Comparison of ENCODE assay signal across 18 cellular contexts in the genomic region with DNA sequence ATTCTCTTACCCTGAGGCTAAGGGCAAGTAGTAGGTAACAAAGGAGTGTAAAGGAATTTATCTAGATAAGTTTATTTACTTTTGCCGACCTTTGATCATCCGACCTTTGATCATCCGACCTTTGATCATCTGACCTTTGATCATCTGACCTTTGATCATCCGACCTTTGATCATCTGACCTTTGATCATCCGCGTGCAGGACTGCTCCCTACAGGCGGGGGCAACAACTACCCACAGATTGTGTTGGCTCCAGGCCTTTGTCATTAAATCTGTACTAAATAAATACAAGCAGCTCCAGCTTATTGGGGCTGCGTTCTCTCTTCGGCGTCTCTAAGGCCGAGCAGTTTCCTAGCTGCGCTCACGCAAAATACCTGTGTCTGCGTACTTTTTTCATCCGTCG. TPM values are rescaled to one million over a fixed set of nuclear protein-coding genes. Genes with fewer than 3 reads are reported as not detected.
DNase-seq lines count a peak whose midpoint lies in the region; ATAC-seq, FAIRE-seq and TF ChIP-seq lines count a peak whose summit lies in the region.
"Had no signal": no experiment of that assay in that cellular context is flagged by ENCODE, and none has a peak within 500 bp of the region (broad histone marks: within the 10 kb centered on the region; RNA-seq: fewer than 3 reads in every experiment).

No MANE protein-coding gene starts in this region.

- CTCF ChIA-PET in A549 (lab: Yijun Ruan, JAX): interaction anchor here (1.2 to 1.9 kb wide), 3 partner anchors 11 to 88 kb away, joined by 3 to 5 read pairs (median 4); no protein-coding TSS in a partner anchor
- CTCF ChIA-PET in H1 (lab: Charles Lee; ENCODE audit: partially characterized antibody): interaction anchor here (0.9 to 1.6 kb wide), 3 partner anchors 89 to 234 kb away, joined by 3 to 4 read pairs (median 3); no protein-coding TSS in a partner anchor

- H2BK120ac ChIP-seq in H1 (replicated peaks; ENCODE audit: low read depth, low read length): no peak overlapping the region

- H4K8ac ChIP-seq in H1 (ENCODE audit: extremely low read depth, insufficient read depth, low read length): no peak overlapping the region

- H3K23me2 ChIP-seq in H1 (ENCODE audit: low read depth, low read length): no peaks in the 10 kb centered on the region

- H3K4me1 ChIP-seq in A549: peaks cover 15% of the 10 kb centered on the region
- no peaks in the 10 kb centered on the region for H3K4me1 ChIP-seq in GM23338 (ENCODE audit: insufficient read depth)
- H3K4me1 ChIP-seq in H1 (replicated peaks in 1 of 4; ENCODE audit: control insufficient read depth in 3 of 4, insufficient read depth in 4 of 4, low read length in 3 of 4): no peaks in the 10 kb centered on the region
- peaks cover 0 to 6% (median 2%) of the 10 kb centered on the region in 4 donors for H3K4me1 ChIP-seq in liver (ENCODE audit: control insufficient read depth in 4 of 4, insufficient read depth in 4 of 4, low read length in 3 of 4)
- H3K4me1 ChIP-seq: BE2C had no signal

- H2AK5ac ChIP-seq in H1 (ENCODE audit: low read depth, low read length): no peak overlapping the region

- H2BK12ac ChIP-seq in H1 (ENCODE audit: low read depth, low read length): no peak overlapping the region

- H3F3A ChIP-seq in GM23338 (replicated peaks; ENCODE audit: low read depth): no peaks in the 10 kb centered on the region

- H3K4me3 ChIP-seq in A549 (no peak overlapping the region), GM23338 (no peak overlapping the region), H1 (ENCODE audit: extremely low read depth in 1 of 4, insufficient read depth in 2 of 4, low read depth in 3 of 4, low read length in 4 of 4) (no peak overlapping the region), liver (ENCODE audit: low read depth in 1 of 3, low read length in 3 of 3) (no peak overlapping the region)

- 92% methylated on average over 16 of the region's 16 CpGs for WGBS in A549 (ENCODE audit: missing lambda C conversion rate)
- WGBS in H1 (ENCODE audit: extremely low coverage in 1 of 2, insufficient coverage in 1 of 2, insufficient read length in 1 of 2, insufficient replicate concordance in 2 of 2, low coverage in 1 of 2, low lambda C conversion rate in 2 of 2, missing lambda C conversion rate in 1 of 2), 2 experiments: 91% methylated on average over 16 of the region's 16 CpGs; no CpG with 5 or more reads in 1 of the 2 experiments
- 91% methylated on average over 16 of the region's 16 CpGs for WGBS in liver

- TF ChIP-seq POLR2A in A549 (IDR thresholded peaks at IDR 0.05; ENCODE audit: low read length): no peak
- TF ChIP-seq POLR2A in H1 (IDR thresholded peaks at IDR 0.05; ENCODE audit: control extremely low read depth in 1 of 2, low read depth in 2 of 2, low read length in 2 of 2): no peak

- TF ChIP-seq EP300 in A549 (IDR thresholded peaks at IDR 0.05) (no peak), H1 (IDR thresholded peaks at IDR 0.05; ENCODE audit: borderline replicate concordance in 1 of 2, low read depth in 2 of 2, low read length in 2 of 2) (no peak)

- DNase-seq in A549 (ENCODE audit: low read depth in 1 of 2, low spot score in 1 of 2): no peak
- peak; percentile 7 for DNase-seq in GM23338 (ENCODE audit: low spot score)
- no peak for DNase-seq in H1 (ENCODE audit: low read depth in 1 of 2, low spot score in 2 of 2)
- no peak for DNase-seq in activated CD8-positive, alpha-beta memory T cell treated with anti-CD3 and anti-CD28 coated beads for 24 hours
- DNase-seq: BE2C; CD8-positive, alpha-beta T cell; COR-L47; DND-41; GDM1; H7; IMR-90 had no signal

- H3K9me2 ChIP-seq in GM23338 (ENCODE audit: insufficient read depth): no peaks in the 10 kb centered on the region

- H4K20me1 ChIP-seq in GM23338 (replicated peaks; ENCODE audit: insufficient read depth): no peaks in the 10 kb centered on the region; the same call in 1 of the 2 replicates
- no peaks in the 10 kb centered on the region for H4K20me1 ChIP-seq in H1 (replicated peaks in 1 of 2; ENCODE audit: control insufficient read depth in 1 of 2, insufficient read depth in 2 of 2, low read length in 2 of 2)

- no peak overlapping the region for H3K4me3 Mint-ChIP-seq in GM23338
- H3K4me3 Mint-ChIP-seq: CD8-positive, alpha-beta T cell had no signal

- no peak overlapping the region for H2BK15ac ChIP-seq in H1 (ENCODE audit: low read length)

- no peak overlapping the region for H3K27ac Mint-ChIP-seq in GM23338
- H3K27ac Mint-ChIP-seq: CD8-positive, alpha-beta T cell had no signal

- H3K36me3 Mint-ChIP-seq in GM23338 (ENCODE audit: low read depth): peaks cover 74% of the 10 kb centered on the region

- no peak overlapping the region for H3K56ac ChIP-seq in H1 (replicated peaks; ENCODE audit: insufficient read length, low read depth, low read length)

- no peaks in the 10 kb centered on the region for H3K79me1 ChIP-seq in H1 (ENCODE audit: low read depth, low read length)

- no peak overlapping the region for H2BK5ac ChIP-seq in H1 (ENCODE audit: low read depth, low read length)

- ATAC-seq in A549: no peak
- ATAC-seq in GM23338: no peak
- ATAC-seq in HG03378 (IDR thresholded peaks at IDR 0.05; ENCODE audit: unreplicated experiment): no peak
- ATAC-seq in HG02759 (IDR thresholded peaks at IDR 0.05; ENCODE audit: unreplicated experiment): no peak
- ATAC-seq: CD8-positive, alpha-beta T cell had no signal

- no peaks in the 10 kb centered on the region for H3K9me3 ChIP-seq in A549
- peaks cover 0 to 4% of the 10 kb centered on the region in 2 experiments; a peak in 1 of 4 replicates for H3K9me3 ChIP-seq in H1 (ENCODE audit: insufficient read depth in 2 of 2, low read depth in 1 of 2, low read length in 1 of 2)
- H3K9me3 ChIP-seq in liver (ENCODE audit: control insufficient read depth in 4 of 4, low read length in 3 of 4): no peaks in the 10 kb centered on the region
- H3K9me3 ChIP-seq: BE2C had no signal

- H3K36me3 ChIP-seq in GM23338 (ENCODE audit: insufficient read depth) (peaks cover 38% of the 10 kb centered on the region), H1 (ENCODE audit: control insufficient read depth in 2 of 4, insufficient read depth in 4 of 4, low read length in 3 of 4) (peaks cover 12 to 52% (median 39%) of the 10 kb centered on the region in 4 experiments), liver (ENCODE audit: control insufficient read depth in 4 of 4, insufficient read depth in 3 of 4, low read depth in 1 of 4, low read length in 3 of 4) (peaks cover 9 to 50% (median 40%) of the 10 kb centered on the region in 4 donors)

- H3K27me3 ChIP-seq in GM23338 (ENCODE audit: insufficient read depth) (no peaks in the 10 kb centered on the region), H1 (replicated peaks in 1 of 4; ENCODE audit: control insufficient read depth in 3 of 4, extremely low read depth in 1 of 4, insufficient read depth in 3 of 4, low read length in 3 of 4) (no peaks in the 10 kb centered on the region), liver (ENCODE audit: control insufficient read depth in 4 of 4, insufficient read depth in 4 of 4, low read length in 3 of 4) (no peaks in the 10 kb centered on the region)
- H3K27me3 ChIP-seq: BE2C had no signal

- peaks cover 7% of the 10 kb centered on the region; the same call in 2 of the 3 replicates for H3K9me3 Mint-ChIP-seq in GM23338

- TF ChIP-seq CTCF in A549 (IDR thresholded peaks at IDR 0.05) (no peak), GM23338 (conservative IDR thresholded peaks at IDR 0.05; ENCODE audit: low read depth in 2 of 2) (no peak), H1 (IDR thresholded peaks at IDR 0.05; ENCODE audit: control extremely low read depth in 1 of 3, insufficient read depth in 1 of 3, low read depth in 1 of 3, low read length in 3 of 3) (no peak), liver (IDR thresholded peaks at IDR 0.05; ENCODE audit: low read depth, low read length, missing input control) (no peak)

- H2BK20ac ChIP-seq in H1 (ENCODE audit: low read length): no peak overlapping the region

- H3K27ac ChIP-seq in A549 (no peak overlapping the region), GM23338 (ENCODE audit: low read depth) (no peak overlapping the region), H1 (ENCODE audit: low read depth, low read length) (no peak overlapping the region), liver (ENCODE audit: low read depth in 1 of 2, low read length in 2 of 2) (no peak overlapping the region)
- H3K27ac ChIP-seq: C4-2B, KMS-11 had no signal

- no peak overlapping the region for H3K18ac ChIP-seq in H1 (ENCODE audit: extremely low read depth, low read length)

- no peak overlapping the region for H4K91ac ChIP-seq in H1 (replicated peaks; ENCODE audit: insufficient read length, low read length)

- H3K79me2 ChIP-seq in GM23338 (replicated peaks; ENCODE audit: insufficient read depth): no peaks in the 10 kb centered on the region; the same call in 1 of the 2 replicates
- no peaks in the 10 kb centered on the region for H3K79me2 ChIP-seq in H1 (ENCODE audit: control insufficient read depth in 1 of 2, insufficient read depth in 2 of 2, low read length in 2 of 2)

- peaks cover 4% of the 10 kb centered on the region for H3K27me3 Mint-ChIP-seq in GM23338 (ENCODE audit: insufficient read depth, low read depth, poor library complexity)

- H3K14ac ChIP-seq in H1 (ENCODE audit: insufficient read length): no peak overlapping the region

- TF ChIP-seq RAD21 in A549 (conservative IDR thresholded peaks at IDR 0.05 in 1 of 2, IDR thresholded peaks at IDR 0.05 in 1 of 2) (no peak), H1 (IDR thresholded peaks at IDR 0.05 in 1 of 2, conservative IDR thresholded peaks at IDR 0.05 in 1 of 2; ENCODE audit: low read depth in 2 of 2, low read length in 2 of 2) (no peak), liver (IDR thresholded peaks at IDR 0.05) (no peak)

- H3K4ac ChIP-seq in H1 (replicated peaks; ENCODE audit: insufficient read length, low read depth, low read length): no peak overlapping the region

- H3K4me2 ChIP-seq in A549 (no peak overlapping the region), GM23338 (no peak overlapping the region), H1 (ENCODE audit: insufficient read depth in 1 of 2, low read depth in 2 of 2, low read length in 2 of 2) (no peak overlapping the region)
- H3K4me2 ChIP-seq: KMS-11 had no signal

- H4K5ac ChIP-seq in H1 (ENCODE audit: insufficient read length, low read depth, low read length): no peak overlapping the region

- POLR2A ChIA-PET in A549 (lab: Yijun Ruan, JAX): no interaction called here
- POLR2A ChIA-PET in H1 (lab: Charles Lee; ENCODE audit: partially characterized antibody): interaction anchor here (1.2 kb wide), 1 partner anchor 41 kb away, joined by 3 read pairs; no protein-coding TSS in a partner anchor

- H3K23ac ChIP-seq in H1 (ENCODE audit: insufficient read length): no peak overlapping the region

- FAIRE-seq in A549 (lab: Jason Lieb, UNC) (no peak), H1 (lab: Jason Lieb, UNC) (peak; percentile 55)
- FAIRE-seq: A204.1, D721Med had no signal

- no peak overlapping the region for H3K9ac ChIP-seq in H1 (replicated peaks in 1 of 4; ENCODE audit: extremely low read depth in 1 of 4, low read depth in 3 of 4, low read length in 3 of 4)
- no peak overlapping the region for H3K9ac ChIP-seq in liver (ENCODE audit: low read depth in 1 of 2, low read length in 2 of 2)
- H3K9ac ChIP-seq: KMS-11 had no signal

- no peaks in the 10 kb centered on the region for H3K4me1 Mint-ChIP-seq in GM23338

- H2AFZ ChIP-seq in GM23338 (no peak overlapping the region), H1 (ENCODE audit: low read length) (no peak overlapping the region)

RNA-seq across cellular contexts. Expression of gene ZNF638, which starts 56.6 kb away (rescaled TPM):
- polyA plus RNA-seq in A549 (2011; rRNA removed) (148 and 160 TPM in 2 replicates), A549 (2017; fragmentation: RNase III; extraction: RNeasy Plus Mini Kit Qiagen cat#74134 plus additional on column Dnase treatment) (74.2 to 81.1 TPM (median 75.6 TPM) in 3 replicates), GM23338 (2016; fragmentation: Nextera tagmentation; extraction: Ambion mirVana) (166 and 185 TPM in 2 replicates), H1 (2011; rRNA removed) (29.1 and 45.3 TPM in 2 replicates), liver (10 to 100 TPM; 24.8 to 41.9 TPM)
- polyA plus RNA-seq in A549 (2012; cell fraction: cytosol; rRNA removed): 26.5 and 30.7 TPM in 2 replicates
- 33.6 and 51.8 TPM in 2 replicates for polyA plus RNA-seq in A549 (2012; cell fraction: nucleus; rRNA removed)
- 151 and 184 TPM in 2 replicates for polyA minus RNA-seq in A549 (2011; rRNA and poly(A)+ RNA removed)
- 190 and 202 TPM in 2 replicates for total RNA-seq in GM23338 (2014; rRNA removed; shearing (Covaris generic))
- 143 and 144 TPM in 2 replicates for total RNA-seq in H1 (2021; fragmentation: NEBNext Ultra II Directional; extraction: Animal tissue kit (Norgen Biotek cat#: 25700))
- polyA plus RNA-seq in H1 (2011; cell fraction: cytosol; rRNA removed): 68.3 TPM
- polyA plus RNA-seq in H1 (2011; cell fraction: nucleus; rRNA removed): 102 TPM
- 81.7 to 147 TPM (median 94.4 TPM) in 4 replicates for polyA plus RNA-seq in H1 (2012, experiment 1 of 2)
- polyA plus RNA-seq in H1 (2012, experiment 2 of 2): 5.3 TPM
- polyA plus RNA-seq in H1 (2013, experiment 1 of 2): 139 TPM
- 144 TPM for polyA plus RNA-seq in H1 (2013, experiment 2 of 2)
- polyA minus RNA-seq in H1 (2011; rRNA and poly(A)+ RNA removed): 211 and 297 TPM in 2 replicates
- 89.5 TPM for polyA minus RNA-seq in H1 (2011; cell fraction: cytosol; rRNA and poly(A)+ RNA removed)
- polyA minus RNA-seq in H1 (2011; cell fraction: nucleus; rRNA and poly(A)+ RNA removed): 346 TPM
- 100 to 1,000 TPM in 1 of 2 donors, 10 to 100 TPM in 1; 70.3 to 151 TPM for total RNA-seq in liver
